8 cellular contexts compared by ENCODE assay signal in the genomic region with DNA sequence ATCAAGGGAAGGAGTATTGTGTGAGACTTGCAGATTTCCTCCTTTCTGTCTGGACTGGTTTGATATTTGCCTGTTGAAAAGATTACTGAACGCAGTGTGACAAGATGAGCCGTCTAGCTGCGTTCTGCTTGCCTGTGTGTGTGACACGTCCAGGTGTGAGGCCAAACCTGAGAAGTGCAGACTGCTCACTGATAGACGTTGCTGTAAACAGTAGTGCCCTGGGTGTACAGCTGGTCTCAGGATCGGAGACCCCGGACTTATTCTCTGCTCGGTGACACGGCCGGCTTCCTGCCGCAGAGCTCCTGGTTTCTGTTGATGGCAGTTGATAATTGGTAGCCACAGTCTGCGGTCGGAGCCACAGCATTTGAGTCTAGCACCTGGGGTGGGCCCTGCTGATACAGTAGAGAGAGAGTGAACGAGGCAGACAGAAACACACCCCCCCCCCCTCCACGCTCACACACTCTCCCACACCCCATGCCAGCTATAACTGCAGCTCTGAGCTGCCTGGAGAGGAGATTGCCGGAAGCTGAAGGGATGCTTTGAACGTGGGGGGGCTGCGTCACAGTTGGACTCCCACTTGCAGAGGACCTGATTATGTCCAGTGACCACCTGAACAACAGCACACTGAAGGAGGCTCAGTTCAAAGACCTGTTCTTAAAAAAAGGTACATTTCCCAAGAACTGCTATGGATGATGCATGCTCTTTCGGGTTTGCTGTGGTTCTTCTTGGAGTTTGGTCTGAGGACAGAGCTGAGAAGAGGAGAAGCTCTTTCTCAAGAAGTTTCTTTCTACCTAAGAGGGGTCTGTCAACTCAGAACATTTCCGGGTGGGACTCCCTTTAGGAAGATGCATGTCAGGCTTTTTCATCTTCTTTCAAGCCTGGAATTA.
DNase-seq lines count a peak whose midpoint lies in the region; ATAC-seq, FAIRE-seq and TF ChIP-seq lines count a peak whose summit lies in the region.

No MANE protein-coding gene starts in this region.

- H3K9ac ChIP-seq in endocrine pancreas (ENCODE audit: control insufficient read depth, insufficient read depth, low read length), result no peak overlapping the region

- WGBS in pancreas, 2 donors, result 48 to 49% methylated on average over 20 of the region's 20 CpGs

- no peak for DNase-seq in CD14-positive monocyte (ENCODE audit: low spot score)
- peak; percentile 63 to 79 for DNase-seq in HL-60 (ENCODE audit: low read depth in 1 of 2, low spot score in 1 of 2)
- DNase-seq in activated CD4-positive, alpha-beta T cell treated with anti-CD3 and anti-CD28 coated beads, Interleukin-2, amount 50 U/mL, for 24 hours (ENCODE audit: low read depth in 1 of 2, low spot score in 1 of 2), result peak; percentile 36 to 63
- no peak for DNase-seq in pancreas
- no peak for DNase-seq in type B pancreatic cell (ENCODE audit: extremely low spot score, unreplicated experiment)
- DNase-seq in cortex of kidney (lab: John Stamatoyannopoulos, UW), result no peak

- TF ChIP-seq CTCF in CD14-positive monocyte (IDR thresholded peaks at IDR 0.05) (no peak), HL-60 (IDR thresholded peaks at IDR 0.05; ENCODE audit: insufficient read depth, low read length) (no peak), pancreas (IDR thresholded peaks at IDR 0.05) (no peak), type B pancreatic cell (conservative IDR thresholded peaks at IDR 0.05) (no peak)

- peaks cover 68% of the 10 kb centered on the region for H3K4me1 Mint-ChIP-seq in CD14-positive monocyte
- peaks cover 15% of the 10 kb centered on the region for H3K4me1 Mint-ChIP-seq in type B pancreatic cell (ENCODE audit: unreplicated experiment)

- peaks cover 24 to 31% of the 10 kb centered on the region in 2 donors for H3K36me3 Mint-ChIP-seq in CD14-positive monocyte
- no peaks in the 10 kb centered on the region for H3K36me3 Mint-ChIP-seq in type B pancreatic cell

- FAIRE-seq in pancreas (lab: Jason Lieb, UNC), result no peak

- H3K4me3 Mint-ChIP-seq in CD14-positive monocyte, result peak overlapping the region; percentile 74 to 94
- peak overlapping the region; percentile 6 for H3K4me3 Mint-ChIP-seq in type B pancreatic cell

- peaks cover 0 to 7% (median 3%) of the 10 kb centered on the region in 7 donors for H3K9me3 Mint-ChIP-seq in CD14-positive monocyte
- no peaks in the 10 kb centered on the region for H3K9me3 Mint-ChIP-seq in type B pancreatic cell

- peak overlapping the region; percentile 32 for H3K4me3 ChIP-seq in HL-60 (replicated peaks; ENCODE audit: insufficient read depth, low read length)
- peak overlapping the region; percentile 52 for H3K4me3 ChIP-seq in endocrine pancreas (ENCODE audit: control insufficient read depth, insufficient read depth, low read length)
- H3K4me3 ChIP-seq in pancreas, result peak overlapping the region in 1 of 4 donors; percentile 36

- H3K27ac Mint-ChIP-seq in CD14-positive monocyte (peak overlapping the region; percentile 56 to 93 (median 89)), type B pancreatic cell (no peak overlapping the region)

- H3K27me3 Mint-ChIP-seq in CD14-positive monocyte (ENCODE audit: low read depth in 3 of 3) (peaks cover 29 to 37% (median 32%) of the 10 kb centered on the region in 3 donors), type B pancreatic cell (peaks cover 39% of the 10 kb centered on the region)

- H3K27ac ChIP-seq in HL-60 (replicated peaks) (peak overlapping the region; percentile 30), pancreas (peak overlapping the region in 1 of 4 donors; percentile 2)

- H3K9me3 ChIP-seq in endocrine pancreas (ENCODE audit: control insufficient read depth, low read length), result no peaks in the 10 kb centered on the region
- H3K9me3 ChIP-seq in pancreas, result no peaks in the 10 kb centered on the region

- H3K36me3 ChIP-seq in endocrine pancreas (ENCODE audit: control insufficient read depth, insufficient read depth, low read length), result no peaks in the 10 kb centered on the region
- no peaks in the 10 kb centered on the region for H3K36me3 ChIP-seq in pancreas

- H3K27me3 ChIP-seq in HL-60 (ENCODE audit: insufficient read depth, poor library complexity, severe bottlenecking) (peaks cover 6% of the 10 kb centered on the region), endocrine pancreas (ENCODE audit: control insufficient read depth, insufficient read depth, low read length) (no peaks in the 10 kb centered on the region), pancreas (no peaks in the 10 kb centered on the region)

- peak; percentile 54 for ATAC-seq in GM19467 (IDR thresholded peaks at IDR 0.05; ENCODE audit: unreplicated experiment)
- peak in 3 of 4 donors; percentile 10 to 33 (median 16) for ATAC-seq in pancreas

- intact Hi-C loops in CD14-positive monocyte (cut with micrococcal nuclease), result loop anchor here in 1 of 2 donors (2.0 to 5.0 kb wide), 2 partner anchors 24 to 45 kb away; no protein-coding TSS in a partner anchor
- intact Hi-C loops in pancreas (cut with DNase I), result no loop called here

- H3K4me1 ChIP-seq in endocrine pancreas (ENCODE audit: control insufficient read depth, insufficient read depth, low read length), result no peaks in the 10 kb centered on the region
- no peaks in the 10 kb centered on the region for H3K4me1 ChIP-seq in pancreas

Comparison
In these comparisons a context has a peak if more than half of its experiments do, and no peak if none do; other contexts are left out.
1. DNase-seq: peak in HL-60 (2 of 2) and activated CD4-positive, alpha-beta T cell treated with anti-CD3 and anti-CD28 coated beads, Interleukin-2, amount 50 U/mL, for 24 hours (2 of 2); none in CD14-positive monocyte (single experiment), pancreas (0 of 6), type B pancreatic cell (single experiment) and cortex of kidney (single experiment).